2 cellular contexts compared by ENCODE assay signal in the genomic region with DNA sequence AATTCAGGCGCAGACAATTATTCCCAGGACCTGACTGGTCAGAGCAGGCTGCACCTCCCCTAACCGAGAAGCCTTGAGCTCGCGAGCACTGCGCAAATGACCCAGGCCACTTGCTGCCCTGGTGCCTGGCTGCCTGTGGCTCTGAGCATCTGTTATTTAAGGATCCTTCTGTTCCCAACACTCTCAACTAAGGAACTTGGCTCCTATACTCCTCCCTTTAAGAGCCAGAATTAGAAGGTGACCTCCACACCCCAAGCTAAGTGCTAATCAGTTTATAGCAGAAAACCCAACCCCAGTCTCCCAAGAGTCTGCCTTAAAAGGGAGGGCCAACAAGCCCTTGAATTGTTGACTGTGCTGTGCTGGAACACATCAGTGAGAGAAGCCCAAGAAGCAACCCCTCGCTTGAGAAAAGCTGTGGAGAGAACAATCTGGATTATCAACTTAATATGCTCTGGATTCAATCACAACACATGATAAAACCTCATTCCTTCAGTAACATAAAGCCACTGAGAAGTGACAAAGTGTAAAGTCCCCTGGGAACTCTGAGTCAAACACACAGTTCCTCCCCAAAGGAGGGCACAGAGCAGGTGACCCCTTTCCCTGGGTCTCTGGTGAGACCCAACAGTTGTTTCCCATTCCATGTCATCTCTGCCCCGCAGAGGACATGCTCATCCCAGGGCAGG.
TF ChIP-seq lines count a peak whose summit lies in the region.

No MANE protein-coding gene starts in this region.

TF ChIP-seq in liver, 16 proteins besides CTCF, POLR2A, EP300 and RAD21:
- no peak for TF ChIP-seq HNF4A (conservative IDR thresholded peaks at IDR 0.05)
- TF ChIP-seq YY1 (IDR thresholded peaks at IDR 0.05): no peak
- TF ChIP-seq FOXA1 (IDR thresholded peaks at IDR 0.05): no peak
- peak; percentile 18 for TF ChIP-seq SP1 (IDR thresholded peaks at IDR 0.05)
- no peak for TF ChIP-seq FOXA2 (IDR thresholded peaks at IDR 0.05)
- peak in 1 of 2 donors; percentile 15 for TF ChIP-seq RXRA (IDR thresholded peaks at IDR 0.05)
- peak; percentile 83 for TF ChIP-seq NR2F2 (IDR thresholded peaks at IDR 0.05)
- TF ChIP-seq GABPA (IDR thresholded peaks at IDR 0.05 in 1 of 2, conservative IDR thresholded peaks at IDR 0.05 in 1 of 2): no peak

TF ChIP-seq in HepG2, 621 proteins besides CTCF, POLR2A, EP300 and RAD21:
- TF ChIP-seq KLF6 (CRISPR knock-in tag; IDR thresholded peaks at IDR 0.05): no peak
- no peak for TF ChIP-seq ZNF644 (CRISPR knock-in tag; IDR thresholded peaks at IDR 0.05; ENCODE audit: low read depth)
- TF ChIP-seq ZNF724P (CRISPR knock-in tag; IDR thresholded peaks at IDR 0.05; ENCODE audit: borderline replicate concordance): no peak
- no peak for TF ChIP-seq NPAS2 (CRISPR knock-in tag; IDR thresholded peaks at IDR 0.05; ENCODE audit: borderline replicate concordance)
- TF ChIP-seq, protein P1, sequence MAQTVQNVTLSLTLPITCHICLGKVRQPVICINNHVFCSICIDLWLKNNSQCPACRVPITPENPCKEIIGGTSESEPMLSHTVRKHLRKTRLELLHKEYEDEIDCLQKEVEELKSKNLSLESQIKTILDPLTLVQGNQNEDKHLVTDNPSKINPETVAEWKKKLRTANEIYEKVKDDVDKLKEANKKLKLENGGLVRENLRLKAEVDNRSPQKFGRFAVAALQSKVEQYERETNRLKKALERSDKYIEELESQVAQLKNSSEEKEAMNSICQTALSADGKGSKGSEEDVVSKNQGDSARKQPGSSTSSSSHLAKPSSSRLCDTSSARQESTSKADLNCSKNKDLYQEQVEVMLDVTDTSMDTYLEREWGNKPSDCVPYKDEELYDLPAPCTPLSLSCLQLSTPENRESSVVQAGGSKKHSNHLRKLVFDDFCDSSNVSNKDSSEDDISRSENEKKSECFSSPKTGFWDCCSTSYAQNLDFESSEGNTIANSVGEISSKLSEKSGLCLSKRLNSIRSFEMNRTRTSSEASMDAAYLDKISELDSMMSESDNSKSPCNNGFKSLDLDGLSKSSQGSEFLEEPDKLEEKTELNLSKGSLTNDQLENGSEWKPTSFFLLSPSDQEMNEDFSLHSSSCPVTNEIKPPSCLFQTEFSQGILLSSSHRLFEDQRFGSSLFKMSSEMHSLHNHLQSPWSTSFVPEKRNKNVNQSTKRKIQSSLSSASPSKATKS (CRISPR knock-in tag; IDR thresholded peaks at IDR 0.05): no peak
- no peak for TF ChIP-seq AHR (CRISPR knock-in tag; IDR thresholded peaks at IDR 0.05)
- TF ChIP-seq SYNCRIP (IDR thresholded peaks at IDR 0.05; ENCODE audit: insufficient read depth, low read depth, low read length): no peak
- TF ChIP-seq RBAK (CRISPR knock-in tag; IDR thresholded peaks at IDR 0.05): no peak
- no peak for TF ChIP-seq BRCA1 (CRISPR knock-in tag; IDR thresholded peaks at IDR 0.05)
- TF ChIP-seq ZNF432 (CRISPR knock-in tag; IDR thresholded peaks at IDR 0.05; ENCODE audit: borderline replicate concordance): no peak
- TF ChIP-seq ZNF543 (CRISPR knock-in tag; IDR thresholded peaks at IDR 0.05): no peak
- no peak for TF ChIP-seq ZFX (CRISPR knock-in tag; IDR thresholded peaks at IDR 0.05; ENCODE audit: low read depth)
- TF ChIP-seq ZFP36 (IDR thresholded peaks at IDR 0.05; ENCODE audit: borderline replicate concordance, low read depth, low read length, partially characterized antibody): no peak
- no peak for TF ChIP-seq SRY (CRISPR knock-in tag; IDR thresholded peaks at IDR 0.05)
- TF ChIP-seq RFX3 (CRISPR knock-in tag; IDR thresholded peaks at IDR 0.05): no peak
- TF ChIP-seq, protein P2, sequence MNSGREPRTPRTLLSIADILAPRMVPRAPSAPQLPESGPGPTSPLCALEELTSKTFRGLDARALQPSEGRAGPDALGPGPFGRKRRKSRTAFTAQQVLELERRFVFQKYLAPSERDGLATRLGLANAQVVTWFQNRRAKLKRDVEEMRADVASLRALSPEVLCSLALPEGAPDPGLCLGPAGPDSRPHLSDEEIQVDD (CRISPR knock-in tag; IDR thresholded peaks at IDR 0.05; ENCODE audit: borderline replicate concordance): no peak
- TF ChIP-seq, protein P3, sequence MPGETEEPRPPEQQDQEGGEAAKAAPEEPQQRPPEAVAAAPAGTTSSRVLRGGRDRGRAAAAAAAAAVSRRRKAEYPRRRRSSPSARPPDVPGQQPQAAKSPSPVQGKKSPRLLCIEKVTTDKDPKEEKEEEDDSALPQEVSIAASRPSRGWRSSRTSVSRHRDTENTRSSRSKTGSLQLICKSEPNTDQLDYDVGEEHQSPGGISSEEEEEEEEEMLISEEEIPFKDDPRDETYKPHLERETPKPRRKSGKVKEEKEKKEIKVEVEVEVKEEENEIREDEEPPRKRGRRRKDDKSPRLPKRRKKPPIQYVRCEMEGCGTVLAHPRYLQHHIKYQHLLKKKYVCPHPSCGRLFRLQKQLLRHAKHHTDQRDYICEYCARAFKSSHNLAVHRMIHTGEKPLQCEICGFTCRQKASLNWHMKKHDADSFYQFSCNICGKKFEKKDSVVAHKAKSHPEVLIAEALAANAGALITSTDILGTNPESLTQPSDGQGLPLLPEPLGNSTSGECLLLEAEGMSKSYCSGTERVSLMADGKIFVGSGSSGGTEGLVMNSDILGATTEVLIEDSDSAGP (CRISPR knock-in tag; IDR thresholded peaks at IDR 0.05; ENCODE audit: borderline replicate concordance): no peak
- TF ChIP-seq, protein P4, sequence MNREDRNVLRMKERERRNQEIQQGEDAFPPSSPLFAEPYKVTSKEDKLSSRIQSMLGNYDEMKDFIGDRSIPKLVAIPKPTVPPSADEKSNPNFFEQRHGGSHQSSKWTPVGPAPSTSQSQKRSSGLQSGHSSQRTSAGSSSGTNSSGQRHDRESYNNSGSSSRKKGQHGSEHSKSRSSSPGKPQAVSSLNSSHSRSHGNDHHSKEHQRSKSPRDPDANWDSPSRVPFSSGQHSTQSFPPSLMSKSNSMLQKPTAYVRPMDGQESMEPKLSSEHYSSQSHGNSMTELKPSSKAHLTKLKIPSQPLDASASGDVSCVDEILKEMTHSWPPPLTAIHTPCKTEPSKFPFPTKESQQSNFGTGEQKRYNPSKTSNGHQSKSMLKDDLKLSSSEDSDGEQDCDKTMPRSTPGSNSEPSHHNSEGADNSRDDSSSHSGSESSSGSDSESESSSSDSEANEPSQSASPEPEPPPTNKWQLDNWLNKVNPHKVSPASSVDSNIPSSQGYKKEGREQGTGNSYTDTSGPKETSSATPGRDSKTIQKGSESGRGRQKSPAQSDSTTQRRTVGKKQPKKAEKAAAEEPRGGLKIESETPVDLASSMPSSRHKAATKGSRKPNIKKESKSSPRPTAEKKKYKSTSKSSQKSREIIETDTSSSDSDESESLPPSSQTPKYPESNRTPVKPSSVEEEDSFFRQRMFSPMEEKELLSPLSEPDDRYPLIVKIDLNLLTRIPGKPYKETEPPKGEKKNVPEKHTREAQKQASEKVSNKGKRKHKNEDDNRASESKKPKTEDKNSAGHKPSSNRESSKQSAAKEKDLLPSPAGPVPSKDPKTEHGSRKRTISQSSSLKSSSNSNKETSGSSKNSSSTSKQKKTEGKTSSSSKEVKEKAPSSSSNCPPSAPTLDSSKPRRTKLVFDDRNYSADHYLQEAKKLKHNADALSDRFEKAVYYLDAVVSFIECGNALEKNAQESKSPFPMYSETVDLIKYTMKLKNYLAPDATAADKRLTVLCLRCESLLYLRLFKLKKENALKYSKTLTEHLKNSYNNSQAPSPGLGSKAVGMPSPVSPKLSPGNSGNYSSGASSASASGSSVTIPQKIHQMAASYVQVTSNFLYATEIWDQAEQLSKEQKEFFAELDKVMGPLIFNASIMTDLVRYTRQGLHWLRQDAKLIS (CRISPR knock-in tag; IDR thresholded peaks at IDR 0.05): no peak
